12 cellular contexts compared by ENCODE assay signal in the genomic region with DNA sequence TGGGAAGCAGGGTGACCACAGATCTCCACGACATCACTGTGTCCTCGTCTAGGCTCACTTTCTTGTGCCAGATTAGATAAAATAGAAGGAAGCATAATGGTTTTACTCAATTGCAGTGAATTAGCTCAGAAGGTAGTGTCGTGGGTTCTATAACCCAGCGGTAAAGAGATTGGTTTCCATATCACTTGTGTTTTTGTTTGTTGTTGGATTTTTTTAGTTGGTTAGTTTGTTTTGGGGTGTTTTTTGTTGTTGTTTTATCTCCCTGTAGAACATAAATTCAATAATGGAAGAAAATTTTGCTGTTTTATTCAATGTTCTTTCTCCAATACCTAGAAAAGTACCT.
DNase-seq lines count a peak whose midpoint lies in the region; ATAC-seq and TF ChIP-seq lines count a peak whose summit lies in the region.
"Had no signal": no experiment of that assay in that cellular context is flagged by ENCODE, and none has a peak within 500 bp of the region (broad histone marks: within the 10 kb centered on the region; RNA-seq: fewer than 3 reads in every experiment).

No MANE protein-coding gene starts in this region.

- no peak for TF ChIP-seq CTCF in HCT116 (IDR thresholded peaks at IDR 0.05 in 2 of 3, conservative IDR thresholded peaks at IDR 0.05 in 1 of 3; ENCODE audit: borderline replicate concordance in 1 of 3, insufficient read depth in 1 of 3, low read depth in 2 of 3, low read length in 2 of 3)

- H3K9me3 ChIP-seq in HCT116 (ENCODE audit: control insufficient read depth in 1 of 2, insufficient read depth in 1 of 2, low read depth in 1 of 2, low read length in 2 of 2) (no peaks in the 10 kb centered on the region), trophoblast cell (ENCODE audit: insufficient read depth, low read depth, low read length) (no peaks in the 10 kb centered on the region)

- POLR2A ChIA-PET in HCT116 (lab: Charles Lee) = interaction anchor here (0.9 to 1.4 kb wide), 2 partner anchors 14 to 649 kb away, joined by 4 to 5 read pairs; a partner anchor contains a TSS

- H3K4me3 ChIP-seq in HCT116 (replicated peaks in 1 of 2; ENCODE audit: low read depth in 1 of 2, low read length in 2 of 2) = no peak overlapping the region
- H3K4me3 ChIP-seq in trophoblast cell (ENCODE audit: low read depth, low read length) = no peak overlapping the region

- peaks cover 6% of the 10 kb centered on the region for H3K27me3 Mint-ChIP-seq in activated CD4-positive, alpha-beta T cell treated with anti-CD3 and anti-CD28 coated beads, Interleukin-2, amount 10 ng/mL, durations not matched to agents 24 days and 14 days
- no peaks in the 10 kb centered on the region for H3K27me3 Mint-ChIP-seq in activated T-helper 17 cell treated with anti-CD3 and anti-CD28 coated beads, Interleukin-2, amount 50 U/mL, for 72 hours
- H3K27me3 Mint-ChIP-seq in natural killer cell treated with Interleukin-12 subunit alpha and Interleukin-12 subunit beta and Interleukin-15 and Interleukin-18, amount 100 ng/mL, for 72 hours = no peaks in the 10 kb centered on the region
- H3K27me3 Mint-ChIP-seq: CD8-positive, alpha-beta memory T cell had no signal

- TF ChIP-seq RAD21 in HCT116 (IDR thresholded peaks at IDR 0.05; ENCODE audit: low read depth) = no peak

- H2BK5ac ChIP-seq in trophoblast cell (ENCODE audit: low read depth, low read length, poor library complexity) = no peak overlapping the region

- H2AK5ac ChIP-seq in trophoblast cell (ENCODE audit: low read length) = no peak overlapping the region

- no peak overlapping the region for H4K8ac ChIP-seq in trophoblast cell (ENCODE audit: low read depth, low read length)

- BruUV-seq in HCT116 (replicated peaks; lab: Mats Ljungman, UMichigan) = no TSS peak

- H2AFZ ChIP-seq in HCT116 (ENCODE audit: low read depth, low read length, poor library complexity, severe bottlenecking) (peak overlapping the region; percentile 72), trophoblast cell (ENCODE audit: insufficient read depth, low read length, poor library complexity) (no peak overlapping the region)

- peak overlapping the region; percentile 7; the same call in 1 of the 2 replicates for H3K27ac ChIP-seq in HCT116 (ENCODE audit: low read depth, low read length)
- H3K27ac ChIP-seq in trophoblast cell (ENCODE audit: low read depth, low read length) = no peak overlapping the region

- H3K36me3 Mint-ChIP-seq in activated CD4-positive, alpha-beta T cell treated with anti-CD3 and anti-CD28 coated beads, Interleukin-2, amount 10 ng/mL, durations not matched to agents 24 days and 14 days (ENCODE audit: low read depth) = no peaks in the 10 kb centered on the region
- H3K36me3 Mint-ChIP-seq in activated T-helper 17 cell treated with anti-CD3 and anti-CD28 coated beads, Interleukin-2, amount 50 U/mL, for 72 hours (ENCODE audit: low read depth) = peaks cover 7% of the 10 kb centered on the region
- no peaks in the 10 kb centered on the region for H3K36me3 Mint-ChIP-seq in natural killer cell treated with Interleukin-12 subunit alpha and Interleukin-12 subunit beta and Interleukin-15 and Interleukin-18, amount 100 ng/mL, for 72 hours

- RAD21 ChIA-PET in HCT116 (lab: Charles Lee; ENCODE audit: low non-redundant PET in 1 of 2, low total read pairs in 2 of 2, uncharacterized antibody in 2 of 2, unreplicated experiment in 2 of 2) = interaction anchor here in 1 of 2 experiments (0.7 kb wide), 1 partner anchor 499 kb away, joined by 3 read pairs; no protein-coding TSS in a partner anchor

- H3K79me2 ChIP-seq in HCT116 (ENCODE audit: insufficient read depth, low read length) (no peaks in the 10 kb centered on the region), trophoblast cell (ENCODE audit: control insufficient read depth, insufficient read depth, low read length, poor library complexity) (no peaks in the 10 kb centered on the region)

- no peak overlapping the region for H3K18ac ChIP-seq in trophoblast cell (ENCODE audit: low read length)

- peaks cover 6% of the 10 kb centered on the region for H3K9me3 Mint-ChIP-seq in activated CD4-positive, alpha-beta T cell treated with anti-CD3 and anti-CD28 coated beads, Interleukin-2, amount 10 ng/mL, durations not matched to agents 24 days and 14 days
- no peaks in the 10 kb centered on the region for H3K9me3 Mint-ChIP-seq in activated T-helper 17 cell treated with anti-CD3 and anti-CD28 coated beads, Interleukin-2, amount 50 U/mL, for 72 hours
- H3K9me3 Mint-ChIP-seq in natural killer cell treated with Interleukin-12 subunit alpha and Interleukin-12 subunit beta and Interleukin-15 and Interleukin-18, amount 100 ng/mL, for 72 hours = no peaks in the 10 kb centered on the region
- H3K9me3 Mint-ChIP-seq: CD8-positive, alpha-beta memory T cell had no signal

- H3K9me2 ChIP-seq in HCT116 (ENCODE audit: insufficient read depth) = no peaks in the 10 kb centered on the region

- peak overlapping the region; percentile 13; the same call in 1 of the 2 replicates for H3K9ac ChIP-seq in HCT116 (ENCODE audit: low read length)
- H3K9ac ChIP-seq in trophoblast cell (ENCODE audit: low read length) = no peak overlapping the region

- no peak overlapping the region for H4K12ac ChIP-seq in trophoblast cell (ENCODE audit: low read depth, low read length)

- TF ChIP-seq POLR2A in HCT116 (IDR thresholded peaks at IDR 0.05; ENCODE audit: borderline replicate concordance, extremely low read depth, insufficient read depth, insufficient read length) = no peak

- no peak overlapping the region for H3K4ac ChIP-seq in trophoblast cell (ENCODE audit: low read depth, low read length)

- H3K14ac ChIP-seq in trophoblast cell (ENCODE audit: low read length) = no peak overlapping the region

- no peak for DNase-seq in activated CD4-positive, alpha-beta T cell treated with anti-CD3 and anti-CD28 coated beads, Interleukin-2, amount 10 ng/mL, durations not matched to agents 24 days and 14 days
- DNase-seq in activated CD4-positive, alpha-beta T cell treated with anti-CD3 and anti-CD28 coated beads, Interleukin-2, amount 50 U/mL, for 48 hours = no peak
- DNase-seq in HCT116 (ENCODE audit: low read depth, low spot score) = no peak
- DNase-seq in natural killer cell treated with Interleukin-12 subunit alpha and Interleukin-12 subunit beta and Interleukin-15 and Interleukin-18, amount 100 ng/mL, for 72 hours (ENCODE audit: low spot score) = no peak
- DNase-seq in germinal center (ENCODE audit: low spot score) = no peak
- DNase-seq in trophoblast cell = no peak
- DNase-seq: aorta, H7 had no signal

- no peaks in the 10 kb centered on the region for H3K27me3 ChIP-seq in HCT116 (ENCODE audit: insufficient read depth, low read length)
- H3K27me3 ChIP-seq in trophoblast cell (ENCODE audit: insufficient read depth, low read length) = no peaks in the 10 kb centered on the region

- WGBS in trophoblast cell (ENCODE audit: extremely low coverage, insufficient coverage, insufficient read length) = no CpG with 5 or more reads among the region's 4 CpGs

- H2BK12ac ChIP-seq in trophoblast cell (ENCODE audit: low read length) = no peak overlapping the region

- H3K23ac ChIP-seq in trophoblast cell (ENCODE audit: low read length) = no peak overlapping the region

- H4K20me1 ChIP-seq in HCT116 (ENCODE audit: insufficient read depth) = no peaks in the 10 kb centered on the region

- intact Hi-C loops in activated CD4-positive, alpha-beta T cell treated with anti-CD3 and anti-CD28 coated beads, Interleukin-2, amount 10 ng/mL, durations not matched to agents 24 days and 14 days (cut with micrococcal nuclease) = no loop called here
- intact Hi-C loops in HCT116 (cut with micrococcal nuclease) = loop anchor here (5.0 kb wide), 3 partner anchors 431 to 591 kb away; no protein-coding TSS in a partner anchor

- H3K27ac Mint-ChIP-seq in activated CD4-positive, alpha-beta T cell treated with anti-CD3 and anti-CD28 coated beads, Interleukin-2, amount 10 ng/mL, durations not matched to agents 24 days and 14 days = peak overlapping the region; percentile 35
- H3K27ac Mint-ChIP-seq in activated T-helper 17 cell treated with anti-CD3 and anti-CD28 coated beads, Interleukin-2, amount 50 U/mL, for 72 hours = peak overlapping the region; percentile 79
- H3K27ac Mint-ChIP-seq in natural killer cell treated with Interleukin-12 subunit alpha and Interleukin-12 subunit beta and Interleukin-15 and Interleukin-18, amount 100 ng/mL, for 72 hours = peak overlapping the region; percentile 63 to 77

- H3K4me1 Mint-ChIP-seq in activated CD4-positive, alpha-beta T cell treated with anti-CD3 and anti-CD28 coated beads, Interleukin-2, amount 10 ng/mL, durations not matched to agents 24 days and 14 days = peaks cover 26% of the 10 kb centered on the region
- peaks cover 21% of the 10 kb centered on the region for H3K4me1 Mint-ChIP-seq in activated T-helper 17 cell treated with anti-CD3 and anti-CD28 coated beads, Interleukin-2, amount 50 U/mL, for 72 hours
- H3K4me1 Mint-ChIP-seq in natural killer cell treated with Interleukin-12 subunit alpha and Interleukin-12 subunit beta and Interleukin-15 and Interleukin-18, amount 100 ng/mL, for 72 hours (ENCODE audit: low read depth in 2 of 2) = peaks cover 19 to 29% of the 10 kb centered on the region in 2 donors

- no peak overlapping the region for H4K91ac ChIP-seq in trophoblast cell (ENCODE audit: low read depth, low read length)

- peaks cover 4 to 25% of the 10 kb centered on the region in 2 experiments; a peak in 3 of 4 replicates for H3K4me1 ChIP-seq in HCT116 (ENCODE audit: control insufficient read depth in 1 of 2, insufficient read depth in 2 of 2, low read length in 2 of 2)
- peaks cover 0 to 3% of the 10 kb centered on the region in 2 experiments for H3K4me1 ChIP-seq in trophoblast cell (ENCODE audit: control insufficient read depth in 1 of 2, insufficient read depth in 2 of 2, low read length in 2 of 2)

- H3K36me3 ChIP-seq in HCT116 (ENCODE audit: control insufficient read depth in 1 of 2, insufficient read depth in 2 of 2, low read length in 2 of 2) = no peaks in the 10 kb centered on the region
- H3K36me3 ChIP-seq in trophoblast cell (ENCODE audit: control insufficient read depth in 1 of 2, insufficient read depth in 2 of 2, low read length in 2 of 2) = no peaks in the 10 kb centered on the region

- ATAC-seq in HCT116 (no peak), GM18867 (IDR thresholded peaks at IDR 0.05; ENCODE audit: unreplicated experiment) (no peak)
- ATAC-seq in activated T-helper 17 cell treated with anti-CD3 and anti-CD28 coated beads, Interleukin-2, amount 50 U/mL, for 72 hours (replicated peaks) = peak; percentile 7
- ATAC-seq in natural killer cell treated with Interleukin-12 subunit alpha and Interleukin-12 subunit beta and Interleukin-15 and Interleukin-18, amount 100 ng/mL, for 72 hours = no peak
- ATAC-seq: Right ventricle myocardium inferior had no signal

- H2BK120ac ChIP-seq in trophoblast cell (ENCODE audit: insufficient read depth, low read length, poor library complexity) = no peak overlapping the region

- no peak overlapping the region for H3K4me3 Mint-ChIP-seq in activated CD4-positive, alpha-beta T cell treated with anti-CD3 and anti-CD28 coated beads, Interleukin-2, amount 10 ng/mL, durations not matched to agents 24 days and 14 days
- H3K4me3 Mint-ChIP-seq in activated T-helper 17 cell treated with anti-CD3 and anti-CD28 coated beads, Interleukin-2, amount 50 U/mL, for 72 hours = peak overlapping the region; percentile 67
- no peak overlapping the region for H3K4me3 Mint-ChIP-seq in natural killer cell treated with Interleukin-12 subunit alpha and Interleukin-12 subunit beta and Interleukin-15 and Interleukin-18, amount 100 ng/mL, for 72 hours

- CTCF ChIA-PET in HCT116 (lab: Charles Lee) = interaction anchor here (0.7 to 1.0 kb wide), 3 partner anchors 90 to 732 kb away, joined by 3 to 4 read pairs (median 3); a partner anchor contains a TSS

- H3K4me2 ChIP-seq in HCT116 (ENCODE audit: low read length) (peak overlapping the region; percentile 41), trophoblast cell (ENCODE audit: low read length) (no peak overlapping the region)

- peaks cover 2% of the 10 kb centered on the region for H3K79me1 ChIP-seq in trophoblast cell (ENCODE audit: low read length)
